In genomic region chr15:94610069-94610863, GRCh38 we compare ENCODE assay signal across 14 cellular contexts.
DNase-seq lines count a peak whose midpoint lies in the region; ATAC-seq and TF ChIP-seq lines count a peak whose summit lies in the region.
"Had no signal": no experiment of that assay in that cellular context is flagged by ENCODE, and none has a peak within 500 bp of the region (broad histone marks: within the 10 kb centered on the region; RNA-seq: fewer than 3 reads in every experiment).

No MANE protein-coding gene starts in this region.

- WGBS in stomach, 5 donors, result 44 to 71% (median 52%) methylated on average over 4 of the region's 4 CpGs

- no peak overlapping the region for H3K27ac Mint-ChIP-seq in natural killer cell

- intact Hi-C loops in natural killer cell (cut with micrococcal nuclease) (no loop called here), stomach (cut with DNase I; ENCODE audit: low total_unique reads) (no loop called here)

- H3K9me3 ChIP-seq in stomach, result no peaks in the 10 kb centered on the region

- no peak overlapping the region for H3K27ac ChIP-seq in stomach
- H3K27ac ChIP-seq: HL-60 had no signal

- no peak for DNase-seq in natural killer cell
- DNase-seq in NCI-H1048 (lab: John Stamatoyannopoulos, UW), result no peak
- DNase-seq in stimulated activated CD4-positive, alpha-beta T cell treated with anti-CD3 and anti-CD28 coated beads, Interleukin-4, amount 100 ng/mL, for 1 hour, result no peak
- DNase-seq in SKM-1 treated with dmso at 0.1 percent for 144 hours (lab: John Stamatoyannopoulos, UW; ENCODE audit: unreplicated experiment), result no peak
- no peak for DNase-seq in stomach
- DNase-seq: amygdala; effector CD8-positive, alpha-beta T cell; head of caudate nucleus; mammary epithelial cell; NCI-H1092 had no signal

- H3K27me3 ChIP-seq in stomach, result no peaks in the 10 kb centered on the region

- H3K4me3 ChIP-seq in stomach, result no peak overlapping the region

- no peak overlapping the region for H3K4me3 Mint-ChIP-seq in natural killer cell

- no peaks in the 10 kb centered on the region for H3K36me3 Mint-ChIP-seq in natural killer cell

- H3K4me1 ChIP-seq in stomach, result no peaks in the 10 kb centered on the region

- H3K9me3 Mint-ChIP-seq in natural killer cell, result no peaks in the 10 kb centered on the region

- no peak for TF ChIP-seq POLR2A in stomach (IDR thresholded peaks at IDR 0.05)

- no peaks in the 10 kb centered on the region for H3K36me3 ChIP-seq in stomach

- ATAC-seq in GM18873 (IDR thresholded peaks at IDR 0.05; ENCODE audit: low FRiP score, unreplicated experiment) (peak; percentile 79), GM21576 (IDR thresholded peaks at IDR 0.05; ENCODE audit: unreplicated experiment) (peak; percentile 74), HG03159 (IDR thresholded peaks at IDR 0.05; ENCODE audit: unreplicated experiment) (peak; percentile 75), natural killer cell (peak in 2 of 3 donors; percentile 31 to 74)

- TF ChIP-seq CTCF in natural killer cell (IDR thresholded peaks at IDR 0.05) (no peak), stomach (IDR thresholded peaks at IDR 0.05) (no peak)

- peaks cover 27 to 34% of the 10 kb centered on the region in 2 donors for H3K4me1 Mint-ChIP-seq in natural killer cell

- H3K27me3 Mint-ChIP-seq in natural killer cell (ENCODE audit: low read depth in 2 of 2), result peaks cover 14 to 15% of the 10 kb centered on the region in 2 donors

- TF ChIP-seq EP300 in stomach (IDR thresholded peaks at IDR 0.05), result no peak
